ENCODE assay signal across 9 cellular contexts in the genomic region with DNA sequence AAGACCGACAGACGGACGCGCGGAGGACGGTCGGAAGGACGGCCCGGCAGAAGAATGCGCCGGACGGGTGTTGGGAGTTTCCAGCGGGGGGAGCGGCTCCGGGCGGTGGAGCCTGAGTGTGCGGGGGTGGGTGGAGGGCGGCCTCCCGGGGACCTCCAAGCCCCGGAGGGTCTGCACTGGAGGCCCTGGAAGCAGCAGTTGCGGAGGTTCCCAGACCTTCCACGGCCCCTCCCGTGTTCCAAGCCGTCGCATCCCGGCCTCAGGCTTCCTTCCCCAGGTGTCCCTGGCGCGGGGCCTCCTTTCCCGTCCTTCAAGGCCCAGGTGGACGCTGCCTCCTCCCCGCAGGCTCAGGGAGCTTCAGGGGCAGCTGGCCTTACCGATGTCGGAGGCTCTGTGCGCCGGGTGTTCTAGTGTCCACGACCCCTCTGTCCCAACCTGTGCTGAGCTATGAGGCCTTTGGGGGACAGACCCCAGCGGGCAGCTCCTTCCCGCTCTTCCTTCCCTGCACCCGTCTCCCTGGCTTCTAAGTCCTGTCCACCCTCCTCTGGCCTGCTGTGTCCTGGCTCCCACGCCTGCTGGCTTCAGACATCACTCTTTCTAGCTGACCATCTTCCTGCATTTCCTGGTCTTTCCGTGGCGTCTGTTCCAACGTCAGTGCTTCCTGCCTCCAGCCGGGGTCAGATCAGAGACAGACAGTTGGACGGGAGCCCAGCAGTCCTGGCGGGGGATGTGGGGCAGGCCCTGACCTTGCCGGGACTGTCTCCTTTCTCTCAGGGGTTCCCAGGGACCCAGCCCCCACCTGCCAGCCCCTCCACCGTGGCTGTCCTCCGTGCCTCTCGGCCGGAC. TPM values are rescaled to one million over a fixed set of nuclear protein-coding genes. Genes with fewer than 3 reads are reported as not detected.
DNase-seq lines count a peak whose midpoint lies in the region; ATAC-seq and TF ChIP-seq lines count a peak whose summit lies in the region.
"Had no signal": no experiment of that assay in that cellular context is flagged by ENCODE, and none has a peak within 500 bp of the region (broad histone marks: within the 10 kb centered on the region; RNA-seq: fewer than 3 reads in every experiment).

No MANE protein-coding gene starts in this region.

- H3K9me3 ChIP-seq in hepatocyte (ENCODE audit: low read depth), result no peaks in the 10 kb centered on the region

- H3K4me1 Mint-ChIP-seq in HFFc6 (ENCODE audit: low read depth), result peaks cover 16% of the 10 kb centered on the region
- peaks cover 16% of the 10 kb centered on the region for H3K4me1 Mint-ChIP-seq in activated naive CD8-positive, alpha-beta T cell treated with anti-CD3 and anti-CD28 coated beads, Interleukin-2, amount 50 U/mL, for 24 hours

- no peak for ATAC-seq in activated naive CD8-positive, alpha-beta T cell treated with anti-CD3 and anti-CD28 coated beads, Interleukin-2, amount 50 U/mL, for 24 hours
- ATAC-seq in sciatic nerve, result peak; percentile 11

- peaks cover 15% of the 10 kb centered on the region for H3K27me3 Mint-ChIP-seq in HFFc6 (ENCODE audit: insufficient read depth)
- H3K27me3 Mint-ChIP-seq in activated naive CD8-positive, alpha-beta T cell treated with anti-CD3 and anti-CD28 coated beads, Interleukin-2, amount 50 U/mL, for 24 hours, result peaks cover 49% of the 10 kb centered on the region

- CTCF ChIA-PET in GM10248 (lab: Yijun Ruan, JAX), result interaction anchor here (1.2 to 1.4 kb wide), 3 partner anchors 10 to 149 kb away, joined by 3 to 4 read pairs (median 3); no protein-coding TSS in a partner anchor

- H3K9me3 Mint-ChIP-seq in HFFc6, result peaks cover 6% of the 10 kb centered on the region; the same call in 1 of the 2 replicates
- no peaks in the 10 kb centered on the region for H3K9me3 Mint-ChIP-seq in activated naive CD8-positive, alpha-beta T cell treated with anti-CD3 and anti-CD28 coated beads, Interleukin-2, amount 50 U/mL, for 24 hours

- H2AFZ ChIP-seq in hepatocyte, result no peak overlapping the region

- H3K9me2 ChIP-seq in hepatocyte (replicated peaks; ENCODE audit: insufficient read depth), result no peaks in the 10 kb centered on the region

- no peak for TF ChIP-seq CTCF in HFFc6 (IDR thresholded peaks at IDR 0.05)
- no peak for TF ChIP-seq CTCF in hepatocyte (IDR thresholded peaks at IDR 0.05; ENCODE audit: poor library complexity)
- TF ChIP-seq CTCF in GM10248 (IDR thresholded peaks at IDR 0.05; ENCODE audit: control extremely low read depth, extremely low read depth, low read depth, missing control alignments), result no peak

- no peak overlapping the region for H3K27ac ChIP-seq in hepatocyte

- H3K36me3 ChIP-seq in hepatocyte (replicated peaks; ENCODE audit: insufficient read depth, low read depth), result no peaks in the 10 kb centered on the region

- peak overlapping the region; percentile 91 for H3K4me2 ChIP-seq in hepatocyte

- 34% methylated on average over 39 of the region's 51 CpGs for WGBS in hepatocyte (ENCODE audit: low lambda C conversion rate, missing lambda C conversion rate)

- DNase-seq in HFFc6, result no peak
- DNase-seq in activated naive CD8-positive, alpha-beta T cell treated with anti-CD3 and anti-CD28 coated beads, Interleukin-2, amount 50 U/mL, for 24 hours, result no peak
- DNase-seq in hepatocyte (ENCODE audit: low spot score), result no peak
- DNase-seq in sciatic nerve (ENCODE audit: low spot score), result no peak
- DNase-seq in activated effector memory CD4-positive, alpha-beta T cell treated with anti-CD3 and anti-CD28 coated beads, Interleukin-2, amount 50 U/mL, for 16 hours, result no peak
- DNase-seq in GM10248 (ENCODE audit: extremely low spot score), result no peak
- no peak for DNase-seq in NCI-H748 (lab: John Stamatoyannopoulos, UW; ENCODE audit: unreplicated experiment)
- DNase-seq in stimulated activated CD8-positive, alpha-beta memory T cell treated with anti-CD3 and anti-CD28 coated beads, Interleukin-4, amount 100 ng/mL, for 48 hours, result no peak

- H3K36me3 Mint-ChIP-seq in HFFc6 (ENCODE audit: low read depth), result no peaks in the 10 kb centered on the region
- peaks cover 2% of the 10 kb centered on the region for H3K36me3 Mint-ChIP-seq in activated naive CD8-positive, alpha-beta T cell treated with anti-CD3 and anti-CD28 coated beads, Interleukin-2, amount 50 U/mL, for 24 hours (ENCODE audit: low read depth)

- POLR2A ChIA-PET in GM10248 (lab: Yijun Ruan, JAX), result no interaction called here

- peak overlapping the region; percentile 7 for H3K4me3 ChIP-seq in hepatocyte

- H3K27me3 ChIP-seq in hepatocyte, result no peaks in the 10 kb centered on the region

- H3K27ac Mint-ChIP-seq in HFFc6, result peak overlapping the region; percentile 3; the same call in 1 of the 2 replicates
- H3K27ac Mint-ChIP-seq in activated naive CD8-positive, alpha-beta T cell treated with anti-CD3 and anti-CD28 coated beads, Interleukin-2, amount 50 U/mL, for 24 hours, result no peak overlapping the region

- peaks cover 58% of the 10 kb centered on the region for H3K4me1 ChIP-seq in hepatocyte (ENCODE audit: insufficient read depth)

- intact Hi-C loops in sciatic nerve (cut with DNase I), result no loop called here

- peaks cover 9% of the 10 kb centered on the region for H3K79me2 ChIP-seq in hepatocyte

- peaks cover 3% of the 10 kb centered on the region for H4K20me1 ChIP-seq in hepatocyte (ENCODE audit: insufficient read depth, poor library complexity, severe bottlenecking)

- peak overlapping the region; percentile 47 for H3K4me3 Mint-ChIP-seq in HFFc6
- peak overlapping the region; percentile 51 for H3K4me3 Mint-ChIP-seq in activated naive CD8-positive, alpha-beta T cell treated with anti-CD3 and anti-CD28 coated beads, Interleukin-2, amount 50 U/mL, for 24 hours

RNA-seq across cellular contexts. Expression of gene NRARP, which starts 5.6 kb away (rescaled TPM):
- under 1 TPM in 5 of 6 experiments, not detected in 1; 0.09 to 0.36 (median 0.17) TPM for total RNA-seq in HFFc6 (2021; fragmentation: NEBNext Ultra II Directional; extraction: Animal tissue kit (Norgen Biotek cat#: 25700))
- 5.3 and 8.2 TPM in 2 replicates for total RNA-seq in hepatocyte
- 13.1 and 18.7 TPM in 2 replicates for polyA plus RNA-seq in hepatocyte
- total RNA-seq in sciatic nerve, result 18.5 TPM
- total RNA-seq: LHCN-M2 had no signal

RNA-seq across cellular contexts. Expression of gene TOR4A, which starts 18.9 kb away (rescaled TPM):
- total RNA-seq in HFFc6 (2021; fragmentation: NEBNext Ultra II Directional; extraction: Animal tissue kit (Norgen Biotek cat#: 25700)), result 10 to 100 TPM; 58.4 to 76.2 (median 62.2) TPM
- total RNA-seq in hepatocyte, result 13.7 and 14.4 TPM in 2 replicates
- polyA plus RNA-seq in hepatocyte, result 8.0 and 10.1 TPM in 2 replicates
- 4.0 TPM for total RNA-seq in sciatic nerve

RNA-seq across cellular contexts. Expression of gene NELFB, which starts 41.3 kb away (rescaled TPM):
- total RNA-seq in HFFc6 (2021; fragmentation: NEBNext Ultra II Directional; extraction: Animal tissue kit (Norgen Biotek cat#: 25700)), result 10 to 100 TPM; 48.5 to 59.9 (median 52.7) TPM
- total RNA-seq in hepatocyte, result 36.4 and 41.4 TPM in 2 replicates
- polyA plus RNA-seq in hepatocyte, result 61.1 and 63.5 TPM in 2 replicates
- 38.9 TPM for total RNA-seq in sciatic nerve

RNA-seq across cellular contexts. Expression of gene STPG3, which starts 45.4 kb away (rescaled TPM):
- total RNA-seq in HFFc6 (2021; fragmentation: NEBNext Ultra II Directional; extraction: Animal tissue kit (Norgen Biotek cat#: 25700)), result not detected
- not detected in 2 replicates for total RNA-seq in hepatocyte
- 1.5 and 2.5 TPM in 2 replicates for polyA plus RNA-seq in hepatocyte
- not detected for total RNA-seq in sciatic nerve
- total RNA-seq: LHCN-M2 had no signal

RNA-seq across cellular contexts. Expression of gene TUBB4B, which starts 55.4 kb away (rescaled TPM):
- 100 to 1,000 TPM; 415 to 760 (median 681) TPM for total RNA-seq in HFFc6 (2021; fragmentation: NEBNext Ultra II Directional; extraction: Animal tissue kit (Norgen Biotek cat#: 25700))
- 309 and 313 TPM in 2 replicates for total RNA-seq in hepatocyte
- 388 and 446 TPM in 2 replicates for polyA plus RNA-seq in hepatocyte
- total RNA-seq in sciatic nerve, result 108 TPM
